Comparison of ENCODE assay signal across 11 cellular contexts in genomic region chr13:37701972-37702371, GRCh38.
DNase-seq lines count a peak whose midpoint lies in the region; TF ChIP-seq lines count a peak whose summit lies in the region.
"Had no signal": no experiment of that assay in that cellular context is flagged by ENCODE, and none has a peak within 500 bp of the region (broad histone marks: within the 10 kb centered on the region; RNA-seq: fewer than 3 reads in every experiment).

No MANE protein-coding gene starts in this region.

- TF ChIP-seq CTCF in fibroblast of villous mesenchyme (IDR thresholded peaks at IDR 0.05; ENCODE audit: insufficient read depth, low read depth, low read length) (no peak), WERI-Rb-1 (IDR thresholded peaks at IDR 0.05; ENCODE audit: low read depth, low read length) (no peak), transverse colon (IDR thresholded peaks at IDR 0.05) (no peak)

- H3K27ac ChIP-seq in WERI-Rb-1: no peak overlapping the region
- H3K27ac ChIP-seq in transverse colon: peak overlapping the region in 1 of 4 donors; percentile 10

- in situ Hi-C loops in transverse colon (cut with MboI; ENCODE audit: low pct_ligation_motif_present in 1 of 4, low pct_unique_long_range_greater_than_20kb in 1 of 4, low sequenced_read_pairs in 3 of 4): no loop called here

- H3K9me3 ChIP-seq in WERI-Rb-1 (ENCODE audit: severe bottlenecking) (no peaks in the 10 kb centered on the region), transverse colon (no peaks in the 10 kb centered on the region)
- H3K9me3 ChIP-seq: right atrium auricular region had no signal

- H3K27me3 ChIP-seq in WERI-Rb-1 (ENCODE audit: insufficient read depth, low read depth, severe bottlenecking): no peaks in the 10 kb centered on the region
- H3K27me3 ChIP-seq in transverse colon: no peaks in the 10 kb centered on the region
- H3K27me3 ChIP-seq: right atrium auricular region had no signal

- intact Hi-C loops in transverse colon (cut with DNase I; ENCODE audit: low total_unique reads): no loop called here

- no peak for TF ChIP-seq POLR2A in transverse colon (IDR thresholded peaks at IDR 0.05)

- TF ChIP-seq EP300 in transverse colon (IDR thresholded peaks at IDR 0.05; ENCODE audit: low read depth): no peak

- H3K4me1 ChIP-seq in transverse colon: no peaks in the 10 kb centered on the region
- H3K4me1 ChIP-seq: right atrium auricular region had no signal

- DNase-seq in H4 (ENCODE audit: low spot score): peak; percentile 51
- peak; percentile 45 for DNase-seq in SKM-1 (lab: John Stamatoyannopoulos, UW; ENCODE audit: unreplicated experiment)
- DNase-seq in fibroblast of villous mesenchyme (ENCODE audit: low read depth): peak; percentile 96
- peak; percentile 92 for DNase-seq in stromal cell of bone marrow (ENCODE audit: low read depth)
- no peak for DNase-seq in WERI-Rb-1
- DNase-seq in transverse colon: no peak
- DNase-seq in germinal center (ENCODE audit: low spot score): no peak
- DNase-seq in ureter (ENCODE audit: low spot score): no peak
- DNase-seq: activated T-cell treated with anti-CD3 and anti-CD28 coated beads, Interleukin-2, amount 50 U/mL, for 4 hours; NCI-H524 treated with DMSO at 0.1 percent for 48 hours had no signal

- WGBS in transverse colon (ENCODE audit: low coverage in 1 of 2), 2 donors: 41 to 54% methylated on average over 3 to 4 of the region's 4 CpGs

- no peaks in the 10 kb centered on the region for H3K36me3 ChIP-seq in WERI-Rb-1
- H3K36me3 ChIP-seq in transverse colon: no peaks in the 10 kb centered on the region
- H3K36me3 ChIP-seq: right atrium auricular region had no signal

- H3K4me3 ChIP-seq in fibroblast of villous mesenchyme (ENCODE audit: low read depth, low read length) (no peak overlapping the region), WERI-Rb-1 (ENCODE audit: low read depth, low read length) (no peak overlapping the region), transverse colon (no peak overlapping the region)
- H3K4me3 ChIP-seq: right atrium auricular region had no signal

Comparison
In these comparisons a context has a peak if more than half of its experiments do, and no peak if none do; other contexts are left out.
1. DNase-seq: peak in H4 (single experiment), SKM-1 (single experiment), fibroblast of villous mesenchyme (single experiment) and stromal cell of bone marrow (single experiment); none in WERI-Rb-1 (single experiment), transverse colon (single experiment), germinal center (single experiment) and ureter (single experiment).